In the genomic region with DNA sequence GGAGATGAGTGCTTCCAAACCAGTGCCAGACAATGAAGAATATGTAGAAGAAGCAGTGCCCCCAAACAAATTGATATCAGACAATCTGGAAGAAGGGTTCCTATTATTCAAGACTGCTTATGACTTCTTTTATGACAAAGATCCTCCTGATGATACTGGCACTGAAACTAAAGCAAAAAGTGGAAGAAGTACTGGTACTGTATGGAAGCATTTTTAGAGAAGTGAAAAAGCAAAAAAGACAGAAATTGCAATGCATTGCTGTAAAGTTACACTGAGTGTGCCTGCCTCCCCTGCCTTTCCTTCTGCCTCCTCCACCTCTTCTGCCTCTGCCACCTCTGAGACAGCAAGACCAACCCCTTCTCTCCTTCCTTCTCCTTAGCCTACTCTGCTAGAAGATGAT, we compare ENCODE assay signal across 1 cellular context.
A peak's percentile ranks its signal among the peaks of the same experiment; 100 is the strongest.
TF ChIP-seq lines count a peak whose summit lies in the region.

No MANE protein-coding gene starts in this region.

TF ChIP-seq in GM12878, 131 proteins besides CTCF, POLR2A, EP300 and RAD21 (continued from another document):
- TF ChIP-seq, protein P1, sequence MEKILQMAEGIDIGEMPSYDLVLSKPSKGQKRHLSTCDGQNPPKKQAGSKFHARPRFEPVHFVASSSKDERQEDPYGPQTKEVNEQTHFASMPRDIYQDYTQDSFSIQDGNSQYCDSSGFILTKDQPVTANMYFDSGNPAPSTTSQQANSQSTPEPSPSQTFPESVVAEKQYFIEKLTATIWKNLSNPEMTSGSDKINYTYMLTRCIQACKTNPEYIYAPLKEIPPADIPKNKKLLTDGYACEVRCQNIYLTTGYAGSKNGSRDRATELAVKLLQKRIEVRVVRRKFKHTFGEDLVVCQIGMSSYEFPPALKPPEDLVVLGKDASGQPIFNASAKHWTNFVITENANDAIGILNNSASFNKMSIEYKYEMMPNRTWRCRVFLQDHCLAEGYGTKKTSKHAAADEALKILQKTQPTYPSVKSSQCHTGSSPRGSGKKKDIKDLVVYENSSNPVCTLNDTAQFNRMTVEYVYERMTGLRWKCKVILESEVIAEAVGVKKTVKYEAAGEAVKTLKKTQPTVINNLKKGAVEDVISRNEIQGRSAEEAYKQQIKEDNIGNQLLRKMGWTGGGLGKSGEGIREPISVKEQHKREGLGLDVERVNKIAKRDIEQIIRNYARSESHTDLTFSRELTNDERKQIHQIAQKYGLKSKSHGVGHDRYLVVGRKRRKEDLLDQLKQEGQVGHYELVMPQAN (conservative IDR thresholded peaks at IDR 0.05) = no peak
- TF ChIP-seq MTA3 (IDR thresholded peaks at IDR 0.05; ENCODE audit: borderline replicate concordance, low read length) = peak; percentile 80; the same call in 1 of the 2 replicates
- peak; percentile 54 for TF ChIP-seq EED (IDR thresholded peaks at IDR 0.05; ENCODE audit: low read depth)
- TF ChIP-seq IRF4 (IDR thresholded peaks at IDR 0.05; ENCODE audit: low read depth, low read length) = peak; percentile 86
- TF ChIP-seq IKZF1 (conservative IDR thresholded peaks at IDR 0.05) = peak; percentile 80
- TF ChIP-seq SPI1 (IDR thresholded peaks at IDR 0.05; ENCODE audit: borderline replicate concordance, insufficient read depth, low read depth, low read length) = peak; percentile 93
- TF ChIP-seq DPF2 (IDR thresholded peaks at IDR 0.05) = peak; percentile 64
- TF ChIP-seq CBX5 (IDR thresholded peaks at IDR 0.05; ENCODE audit: low read depth) = peak; percentile 65; the same call in 1 of the 2 replicates
- TF ChIP-seq ZZZ3 (IDR thresholded peaks at IDR 0.05; ENCODE audit: control insufficient read depth, insufficient read length, low read depth) = no peak
- TF ChIP-seq NBN (IDR thresholded peaks at IDR 0.05) = peak; percentile 60; the same call in 1 of the 2 replicates
- TF ChIP-seq HDAC6 (IDR thresholded peaks at IDR 0.05; ENCODE audit: unreplicated experiment) = no peak
- TF ChIP-seq, protein P2, sequence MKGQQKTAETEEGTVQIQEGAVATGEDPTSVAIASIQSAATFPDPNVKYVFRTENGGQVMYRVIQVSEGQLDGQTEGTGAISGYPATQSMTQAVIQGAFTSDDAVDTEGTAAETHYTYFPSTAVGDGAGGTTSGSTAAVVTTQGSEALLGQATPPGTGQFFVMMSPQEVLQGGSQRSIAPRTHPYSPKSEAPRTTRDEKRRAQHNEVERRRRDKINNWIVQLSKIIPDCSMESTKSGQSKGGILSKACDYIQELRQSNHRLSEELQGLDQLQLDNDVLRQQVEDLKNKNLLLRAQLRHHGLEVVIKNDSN (IDR thresholded peaks at IDR 0.05; ENCODE audit: borderline replicate concordance, extremely low read length, insufficient read depth, low read depth, low read length) = no peak
- no peak for TF ChIP-seq ELK1 (IDR thresholded peaks at IDR 0.05; ENCODE audit: low read depth, low read length)
- peak; percentile 87 to 89 for TF ChIP-seq IKZF2 (IDR thresholded peaks at IDR 0.05)
- peak in 1 of 2 experiments; percentile 57; a peak in 1 of 4 replicates for TF ChIP-seq ETV6 (conservative IDR thresholded peaks at IDR 0.05 in 1 of 2, IDR thresholded peaks at IDR 0.05 in 1 of 2; ENCODE audit: borderline replicate concordance in 1 of 2, low read depth in 1 of 2)
- no peak for TF ChIP-seq EZH2 (IDR thresholded peaks at IDR 0.05; ENCODE audit: borderline replicate concordance, control insufficient read depth, low read depth, low read length)
- peak; percentile 55 for TF ChIP-seq JUNB (IDR thresholded peaks at IDR 0.05)
- peak; percentile 53; the same call in 1 of the 2 replicates for TF ChIP-seq NFIC (IDR thresholded peaks at IDR 0.05; ENCODE audit: low read depth, low read length)
- TF ChIP-seq FOXK2 (IDR thresholded peaks at IDR 0.05) = no peak
- peak; percentile 34 to 44; a peak in 2 of 4 replicates for TF ChIP-seq BHLHE40 (IDR thresholded peaks at IDR 0.05; ENCODE audit: borderline replicate concordance in 1 of 2, low read depth in 2 of 2, low read length in 1 of 2)
- TF ChIP-seq, protein P3, sequence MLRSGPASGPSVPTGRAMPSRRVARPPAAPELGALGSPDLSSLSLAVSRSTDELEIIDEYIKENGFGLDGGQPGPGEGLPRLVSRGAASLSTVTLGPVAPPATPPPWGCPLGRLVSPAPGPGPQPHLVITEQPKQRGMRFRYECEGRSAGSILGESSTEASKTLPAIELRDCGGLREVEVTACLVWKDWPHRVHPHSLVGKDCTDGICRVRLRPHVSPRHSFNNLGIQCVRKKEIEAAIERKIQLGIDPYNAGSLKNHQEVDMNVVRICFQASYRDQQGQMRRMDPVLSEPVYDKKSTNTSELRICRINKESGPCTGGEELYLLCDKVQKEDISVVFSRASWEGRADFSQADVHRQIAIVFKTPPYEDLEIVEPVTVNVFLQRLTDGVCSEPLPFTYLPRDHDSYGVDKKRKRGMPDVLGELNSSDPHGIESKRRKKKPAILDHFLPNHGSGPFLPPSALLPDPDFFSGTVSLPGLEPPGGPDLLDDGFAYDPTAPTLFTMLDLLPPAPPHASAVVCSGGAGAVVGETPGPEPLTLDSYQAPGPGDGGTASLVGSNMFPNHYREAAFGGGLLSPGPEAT (IDR thresholded peaks at IDR 0.05; ENCODE audit: low read depth) = peak; percentile 56; the same call in 1 of the 2 replicates
- TF ChIP-seq KLF5 (IDR thresholded peaks at IDR 0.05; ENCODE audit: partially characterized antibody) = no peak
- TF ChIP-seq ASH2L (IDR thresholded peaks at IDR 0.05; ENCODE audit: borderline replicate concordance, low read depth) = no peak
- TF ChIP-seq RUNX3 (IDR thresholded peaks at IDR 0.05; ENCODE audit: low read length) = 0 out of 2 replicates have a peak, but pooled peaks have one; percentile 28
- TF ChIP-seq, protein P4, sequence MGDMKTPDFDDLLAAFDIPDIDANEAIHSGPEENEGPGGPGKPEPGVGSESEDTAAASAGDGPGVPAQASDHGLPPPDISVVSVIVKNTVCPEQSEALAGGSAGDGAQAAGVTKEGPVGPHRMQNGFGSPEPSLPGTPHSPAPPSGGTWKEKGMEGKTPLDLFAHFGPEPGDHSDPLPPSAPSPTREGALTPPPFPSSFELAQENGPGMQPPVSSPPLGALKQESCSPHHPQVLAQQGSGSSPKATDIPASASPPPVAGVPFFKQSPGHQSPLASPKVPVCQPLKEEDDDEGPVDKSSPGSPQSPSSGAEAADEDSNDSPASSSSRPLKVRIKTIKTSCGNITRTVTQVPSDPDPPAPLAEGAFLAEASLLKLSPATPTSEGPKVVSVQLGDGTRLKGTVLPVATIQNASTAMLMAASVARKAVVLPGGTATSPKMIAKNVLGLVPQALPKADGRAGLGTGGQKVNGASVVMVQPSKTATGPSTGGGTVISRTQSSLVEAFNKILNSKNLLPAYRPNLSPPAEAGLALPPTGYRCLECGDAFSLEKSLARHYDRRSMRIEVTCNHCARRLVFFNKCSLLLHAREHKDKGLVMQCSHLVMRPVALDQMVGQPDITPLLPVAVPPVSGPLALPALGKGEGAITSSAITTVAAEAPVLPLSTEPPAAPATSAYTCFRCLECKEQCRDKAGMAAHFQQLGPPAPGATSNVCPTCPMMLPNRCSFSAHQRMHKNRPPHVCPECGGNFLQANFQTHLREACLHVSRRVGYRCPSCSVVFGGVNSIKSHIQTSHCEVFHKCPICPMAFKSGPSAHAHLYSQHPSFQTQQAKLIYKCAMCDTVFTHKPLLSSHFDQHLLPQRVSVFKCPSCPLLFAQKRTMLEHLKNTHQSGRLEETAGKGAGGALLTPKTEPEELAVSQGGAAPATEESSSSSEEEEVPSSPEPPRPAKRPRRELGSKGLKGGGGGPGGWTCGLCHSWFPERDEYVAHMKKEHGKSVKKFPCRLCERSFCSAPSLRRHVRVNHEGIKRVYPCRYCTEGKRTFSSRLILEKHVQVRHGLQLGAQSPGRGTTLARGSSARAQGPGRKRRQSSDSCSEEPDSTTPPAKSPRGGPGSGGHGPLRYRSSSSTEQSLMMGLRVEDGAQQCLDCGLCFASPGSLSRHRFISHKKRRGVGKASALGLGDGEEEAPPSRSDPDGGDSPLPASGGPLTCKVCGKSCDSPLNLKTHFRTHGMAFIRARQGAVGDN (IDR thresholded peaks at IDR 0.05) = peak; percentile 35; the same call in 1 of the 2 replicates
- TF ChIP-seq EGR1 (IDR thresholded peaks at IDR 0.05; ENCODE audit: borderline replicate concordance in 1 of 2, low read depth in 2 of 2, low read length in 2 of 2) = no peak
- TF ChIP-seq YBX1 (IDR thresholded peaks at IDR 0.05) = no peak
- peak; percentile 60; the same call in 1 of the 2 replicates for TF ChIP-seq MTA2 (IDR thresholded peaks at IDR 0.05; ENCODE audit: low read depth)
- 0 out of 2 replicates have a peak, but pooled peaks have one; percentile 57 for TF ChIP-seq ZNF217 (IDR thresholded peaks at IDR 0.05)
- TF ChIP-seq ZSCAN29 (IDR thresholded peaks at IDR 0.05) = no peak
- no peak for TF ChIP-seq GABPA (IDR thresholded peaks at IDR 0.05; ENCODE audit: low read depth)
- TF ChIP-seq, protein P5, sequence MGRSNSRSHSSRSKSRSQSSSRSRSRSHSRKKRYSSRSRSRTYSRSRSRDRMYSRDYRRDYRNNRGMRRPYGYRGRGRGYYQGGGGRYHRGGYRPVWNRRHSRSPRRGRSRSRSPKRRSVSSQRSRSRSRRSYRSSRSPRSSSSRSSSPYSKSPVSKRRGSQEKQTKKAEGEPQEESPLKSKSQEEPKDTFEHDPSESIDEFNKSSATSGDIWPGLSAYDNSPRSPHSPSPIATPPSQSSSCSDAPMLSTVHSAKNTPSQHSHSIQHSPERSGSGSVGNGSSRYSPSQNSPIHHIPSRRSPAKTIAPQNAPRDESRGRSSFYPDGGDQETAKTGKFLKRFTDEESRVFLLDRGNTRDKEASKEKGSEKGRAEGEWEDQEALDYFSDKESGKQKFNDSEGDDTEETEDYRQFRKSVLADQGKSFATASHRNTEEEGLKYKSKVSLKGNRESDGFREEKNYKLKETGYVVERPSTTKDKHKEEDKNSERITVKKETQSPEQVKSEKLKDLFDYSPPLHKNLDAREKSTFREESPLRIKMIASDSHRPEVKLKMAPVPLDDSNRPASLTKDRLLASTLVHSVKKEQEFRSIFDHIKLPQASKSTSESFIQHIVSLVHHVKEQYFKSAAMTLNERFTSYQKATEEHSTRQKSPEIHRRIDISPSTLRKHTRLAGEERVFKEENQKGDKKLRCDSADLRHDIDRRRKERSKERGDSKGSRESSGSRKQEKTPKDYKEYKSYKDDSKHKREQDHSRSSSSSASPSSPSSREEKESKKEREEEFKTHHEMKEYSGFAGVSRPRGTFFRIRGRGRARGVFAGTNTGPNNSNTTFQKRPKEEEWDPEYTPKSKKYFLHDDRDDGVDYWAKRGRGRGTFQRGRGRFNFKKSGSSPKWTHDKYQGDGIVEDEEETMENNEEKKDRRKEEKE (IDR thresholded peaks at IDR 0.05) = no peak
- no peak for TF ChIP-seq MXI1 (IDR thresholded peaks at IDR 0.05; ENCODE audit: low read depth, low read length)
- 0 out of 2 replicates have a peak, but pooled peaks have one; percentile 25 for TF ChIP-seq BCL11A (IDR thresholded peaks at IDR 0.05; ENCODE audit: low read depth, low read length)
- 0 out of 2 replicates have a peak, but pooled peaks have one; percentile 21 for TF ChIP-seq PAX5 (IDR thresholded peaks at IDR 0.05; ENCODE audit: borderline replicate concordance, low read depth, low read length)
- TF ChIP-seq SMARCA5 (IDR thresholded peaks at IDR 0.05) = peak; percentile 53; the same call in 1 of the 2 replicates
- TF ChIP-seq ZNF24 (IDR thresholded peaks at IDR 0.05) = peak; percentile 87
- no peak for TF ChIP-seq NFYA (IDR thresholded peaks at IDR 0.05; ENCODE audit: borderline replicate concordance, low read depth, low read length)
